ENCODE assay signal across 18 cellular contexts in the genomic region with DNA sequence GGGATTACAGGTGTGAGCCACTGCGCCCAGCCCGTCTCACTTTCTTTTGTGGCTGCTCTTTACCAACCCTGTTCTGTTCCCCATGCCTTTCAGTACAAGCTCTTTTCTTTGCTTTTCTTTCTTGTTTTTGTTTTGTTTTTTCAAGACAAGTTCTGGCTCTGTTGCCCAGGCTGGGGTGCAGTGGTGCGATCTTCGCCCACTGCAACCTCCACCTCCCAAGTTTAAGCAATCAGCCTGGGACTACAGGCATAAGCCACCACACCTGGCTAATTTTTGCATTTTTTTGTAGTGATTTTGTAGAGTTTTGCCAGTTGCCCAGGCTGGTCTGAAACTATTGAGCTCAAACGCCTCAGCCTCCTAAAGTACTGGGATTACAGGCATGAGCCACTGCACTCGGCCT.
"Had no signal": no experiment of that assay in that cellular context is flagged by ENCODE, and none has a peak within 500 bp of the region (broad histone marks: within the 10 kb centered on the region; RNA-seq: fewer than 3 reads in every experiment).

No MANE protein-coding gene starts in this region.

- H3K36me3 ChIP-seq: left ventricle myocardium inferior had no signal

- H3K27me3 ChIP-seq: sigmoid colon, testis had no signal

- ATAC-seq: activated CD8-positive, alpha-beta memory T cell treated with anti-CD3 and anti-CD28 coated beads, Interleukin-2, amount 10 ng/mL, durations not matched to agents 7 days and 5 days; effector memory CD8-positive, alpha-beta T cell; foreskin keratinocyte had no signal

- H3K9me3 Mint-ChIP-seq: effector memory CD8-positive, alpha-beta T cell had no signal

- H3K4me3 Mint-ChIP-seq: activated CD8-positive, alpha-beta memory T cell treated with anti-CD3 and anti-CD28 coated beads, Interleukin-2, amount 10 ng/mL, durations not matched to agents 7 days and 5 days had no signal

- H3K4me3 ChIP-seq: left ventricle myocardium inferior, sigmoid colon, spleen, stomach, testis had no signal

- H3K27ac Mint-ChIP-seq: activated CD8-positive, alpha-beta memory T cell treated with anti-CD3 and anti-CD28 coated beads, Interleukin-2, amount 10 ng/mL, durations not matched to agents 7 days and 5 days had no signal

- H3K27me3 Mint-ChIP-seq: activated CD8-positive, alpha-beta memory T cell treated with anti-CD3 and anti-CD28 coated beads, Interleukin-2, amount 10 ng/mL, durations not matched to agents 7 days and 5 days; effector memory CD8-positive, alpha-beta T cell had no signal

- FAIRE-seq: bronchial epithelial cell had no signal

- H3K9me3 ChIP-seq: left ventricle myocardium inferior, sigmoid colon, spleen, stomach, testis had no signal

- H3K4me1 ChIP-seq: foreskin keratinocyte had no signal

- DNase-seq: activated CD4-positive, CD25-positive, alpha-beta regulatory T cell treated with anti-CD3 and anti-CD28 coated beads, Interleukin-2, amount 50 U/mL, for 72 hours; activated CD8-positive, alpha-beta memory T cell treated with anti-CD3 and anti-CD28 coated beads, Interleukin-2, amount 10 ng/mL, durations not matched to agents 7 days and 5 days; activated gamma-delta T cell treated with Interleukin-2 at 50 U/mL for 16 hours; activated T-cell treated with anti-CD3 and anti-CD28 coated beads, Interleukin-2, amount 50 U/mL, for 1 hour; aorta; dermis blood vessel endothelial cell; effector memory CD8-positive, alpha-beta T cell; foreskin keratinocyte; glutamatergic neuron; left ventricle myocardium inferior; mesenchymal stem cell; sigmoid colon; spleen; stomach; SW 1271; T-helper 9 cell; testis had no signal

- H3K27ac ChIP-seq: foreskin keratinocyte, left ventricle myocardium inferior, sigmoid colon, spleen, stomach, testis had no signal
